ENCODE assay signal across 8 cellular contexts in genomic region chr3:141875374-141875892, GRCh38. TPM values are rescaled to one million over a fixed set of nuclear protein-coding genes. Genes with fewer than 3 reads are reported as not detected.
DNase-seq lines count a peak whose midpoint lies in the region; ATAC-seq and TF ChIP-seq lines count a peak whose summit lies in the region.

No MANE protein-coding gene starts in this region.

- CTCF ChIA-PET in activated CD4-positive, alpha-beta memory T cell treated with anti-CD3 and anti-CD28 coated beads for 36 hours (lab: Charles Lee), result interaction anchor here (0.6 to 6.4 kb wide), 36 partner anchors 10 to 1140 kb away, joined by 3 to 110 read pairs (median 3); partner anchors contain the start of gene RNF7

- TF ChIP-seq CTCF in right lobe of liver (IDR thresholded peaks at IDR 0.05), result peak; percentile 60 to 88 (median 86)

- intact Hi-C loops in activated CD4-positive, alpha-beta memory T cell treated with anti-CD3 and anti-CD28 coated beads for 36 hours (cut with micrococcal nuclease), result loop anchor here (1.0 to 10.0 kb wide), 6 partner anchors 29 to 571 kb away; partner anchors contain the start of gene TFDP2
- intact Hi-C loops in right lobe of liver (cut with DNase I), result no loop called here

- peaks cover 11% of the 10 kb centered on the region for H3K36me3 Mint-ChIP-seq in activated CD4-positive, alpha-beta memory T cell treated with anti-CD3 and anti-CD28 coated beads for 36 hours

- POLR2A ChIA-PET in activated CD4-positive, alpha-beta memory T cell treated with anti-CD3 and anti-CD28 coated beads for 36 hours (lab: Charles Lee), result interaction anchor here (1.0 to 4.3 kb wide), 5 partner anchors 9 to 136 kb away, joined by 3 to 56 read pairs (median 7); partner anchors contain the start of gene RNF7

- peaks cover 32% of the 10 kb centered on the region for H3K4me1 Mint-ChIP-seq in activated CD4-positive, alpha-beta memory T cell treated with anti-CD3 and anti-CD28 coated beads for 36 hours (ENCODE audit: low read depth)

- no peaks in the 10 kb centered on the region for H3K36me3 ChIP-seq in right lobe of liver

- 0% methylated on average over 19 of the region's 19 CpGs for WGBS in right lobe of liver (ENCODE audit: insufficient coverage, low coverage, low lambda C conversion rate, missing lambda C conversion rate)

- peak; percentile 94 for DNase-seq in Ammon's horn (ENCODE audit: low spot score)
- peak; percentile 83 for DNase-seq in HK-2 (ENCODE audit: unreplicated experiment)
- peak; percentile 85 for DNase-seq in NCI-H774 (lab: John Stamatoyannopoulos, UW)
- peak; percentile 91 for DNase-seq in activated CD4-positive, alpha-beta memory T cell treated with anti-CD3 and anti-CD28 coated beads for 36 hours
- DNase-seq in dermis microvascular lymphatic vessel endothelial cell (ENCODE audit: low read depth in 2 of 2), result peak; percentile 65 to 84
- peak; percentile 83 to 88 (median 87) for DNase-seq in right lobe of liver
- peak; percentile 78 to 81 for DNase-seq in stimulated activated CD4-positive, alpha-beta T cell treated with anti-CD3 and anti-CD28 coated beads, Interleukin-4, amount 100 ng/mL, for 4 hours

- no peak for TF ChIP-seq POLR2A in right lobe of liver (IDR thresholded peaks at IDR 0.05)

- H3K4me3 ChIP-seq in right lobe of liver, result peak overlapping the region; percentile 63 to 78 (median 64)

- H3K9me3 ChIP-seq in right lobe of liver, result no peaks in the 10 kb centered on the region

- H3K4me3 Mint-ChIP-seq in activated CD4-positive, alpha-beta memory T cell treated with anti-CD3 and anti-CD28 coated beads for 36 hours, result peak overlapping the region; percentile 88

- H3K9me3 Mint-ChIP-seq in activated CD4-positive, alpha-beta memory T cell treated with anti-CD3 and anti-CD28 coated beads for 36 hours, result no peaks in the 10 kb centered on the region

- H3K4me1 ChIP-seq in right lobe of liver, result peaks cover 0 to 4% (median 0%) of the 10 kb centered on the region in 4 donors

- H3K27me3 ChIP-seq in right lobe of liver, result no peaks in the 10 kb centered on the region

- ATAC-seq in GM19395 (IDR thresholded peaks at IDR 0.05; ENCODE audit: unreplicated experiment), result peak; percentile 70
- peak; percentile 84 to 90 (median 88) for ATAC-seq in right lobe of liver

- H3K27me3 Mint-ChIP-seq in activated CD4-positive, alpha-beta memory T cell treated with anti-CD3 and anti-CD28 coated beads for 36 hours, result no peaks in the 10 kb centered on the region

- H3K27ac ChIP-seq in right lobe of liver, result peak overlapping the region; percentile 86 to 92 (median 90)

- H3K27ac Mint-ChIP-seq in activated CD4-positive, alpha-beta memory T cell treated with anti-CD3 and anti-CD28 coated beads for 36 hours, result peak overlapping the region; percentile 92

RNA-seq across cellular contexts. Expression of gene ATP1B3, which starts 1.0 kb away (rescaled TPM):
- total RNA-seq in activated CD4-positive, alpha-beta memory T cell treated with anti-CD3 and anti-CD28 coated beads for 36 hours, result 100 to 1,000 TPM; 143 to 145 TPM
- total RNA-seq in dermis microvascular lymphatic vessel endothelial cell (80.7 and 97.2 TPM in 2 replicates), right lobe of liver (10 to 100 TPM in 3 of 6 experiments, 1 to 10 TPM in 3; 6.6 to 19.4 (median 9.3) TPM)

Comparison
In these comparisons a context has a peak if more than half of its experiments do, and no peak if none do; other contexts are left out.
1. Peak in every context shown above with its lines: DNase-seq, ATAC-seq, H3K4me3 ChIP-seq and H3K27ac ChIP-seq.